8 cellular contexts compared by ENCODE assay signal in genomic region chr12:63151061-63151897, GRCh38. TPM values are rescaled to one million over a fixed set of nuclear protein-coding genes. Genes with fewer than 3 reads are reported as not detected.
DNase-seq lines count a peak whose midpoint lies in the region; ATAC-seq, FAIRE-seq and TF ChIP-seq lines count a peak whose summit lies in the region.

AVPR1A (minus strand) TSS chr12:63151201; CDS start chr12:63150836, 365 bp downstream.

- H3K4me1 Mint-ChIP-seq in activated CD4-positive, alpha-beta T cell treated with anti-CD3 and anti-CD28 coated beads, Interleukin-2, amount 10 ng/mL, durations not matched to agents 24 days and 14 days: peaks cover 8% of the 10 kb centered on the region

- H3K27me3 ChIP-seq in right cardiac atrium (ENCODE audit: control insufficient read depth, insufficient read depth) (no peaks in the 10 kb centered on the region), gastrocnemius medialis (peaks cover 35 to 47% (median 36%) of the 10 kb centered on the region in 3 donors)

- H3K4me1 ChIP-seq in right cardiac atrium (ENCODE audit: control insufficient read depth, insufficient read depth, low read length): peaks cover 13% of the 10 kb centered on the region
- H3K4me1 ChIP-seq in gastrocnemius medialis: no peaks in the 10 kb centered on the region

- H3K4me3 Mint-ChIP-seq in activated CD4-positive, alpha-beta T cell treated with anti-CD3 and anti-CD28 coated beads, Interleukin-2, amount 10 ng/mL, durations not matched to agents 24 days and 14 days: peak within 1 kb of the TSS; percentile 21

- peaks cover 5% of the 10 kb centered on the region for H3K9me3 Mint-ChIP-seq in activated CD4-positive, alpha-beta T cell treated with anti-CD3 and anti-CD28 coated beads, Interleukin-2, amount 10 ng/mL, durations not matched to agents 24 days and 14 days

- intact Hi-C loops in activated CD4-positive, alpha-beta T cell treated with anti-CD3 and anti-CD28 coated beads, Interleukin-2, amount 10 ng/mL, durations not matched to agents 24 days and 14 days (cut with micrococcal nuclease): no loop called here
- intact Hi-C loops in right cardiac atrium (cut with DNase I) (no loop called here), gastrocnemius medialis (cut with DNase I; ENCODE audit: low total_unique reads) (no loop called here)

- WGBS in right cardiac atrium: under 1% methylated on average over 41 of the region's 41 CpGs

- H3K4me3 ChIP-seq in right cardiac atrium (ENCODE audit: low read length) (peak within 1 kb of the TSS; percentile 68), gastrocnemius medialis (peak within 1 kb of the TSS; percentile 47 to 56 (median 51))

- H3K27ac ChIP-seq in right cardiac atrium (ENCODE audit: low read length) (no peak within 1 kb of the TSS), gastrocnemius medialis (peak within 1 kb of the TSS; percentile 37 to 57 (median 47))

- TF ChIP-seq POLR2A in gastrocnemius medialis (IDR thresholded peaks at IDR 0.05): peak; percentile 7 to 35

- in situ Hi-C loops in gastrocnemius medialis (cut with MboI; ENCODE audit: low sequenced_read_pairs in 4 of 4): no loop called here

- ATAC-seq in right cardiac atrium: peak; percentile 16 to 53
- peak in 1 of 2 donors; percentile 68 for ATAC-seq in gastrocnemius medialis

- FAIRE-seq in RCC 7860 (lab: Jason Lieb, UNC): no peak

- no peaks in the 10 kb centered on the region for H3K36me3 ChIP-seq in gastrocnemius medialis

- peaks cover 43% of the 10 kb centered on the region for H3K27me3 Mint-ChIP-seq in activated CD4-positive, alpha-beta T cell treated with anti-CD3 and anti-CD28 coated beads, Interleukin-2, amount 10 ng/mL, durations not matched to agents 24 days and 14 days

- no peak for TF ChIP-seq CTCF in gastrocnemius medialis (IDR thresholded peaks at IDR 0.05 in 4 of 5, conservative IDR thresholded peaks at IDR 0.05 in 1 of 5)

- no peaks in the 10 kb centered on the region for H3K9me3 ChIP-seq in right cardiac atrium (ENCODE audit: control insufficient read depth, low read length)
- H3K9me3 ChIP-seq in gastrocnemius medialis: no peaks in the 10 kb centered on the region

- no peak for DNase-seq in activated CD4-positive, alpha-beta T cell treated with anti-CD3 and anti-CD28 coated beads, Interleukin-2, amount 10 ng/mL, durations not matched to agents 24 days and 14 days
- no peak for DNase-seq in activated CD4-positive, alpha-beta T cell treated with anti-CD3 and anti-CD28 coated beads, Interleukin-2, amount 50 U/mL, for 1 hour
- peak; percentile 48 for DNase-seq in activated CD8-positive, alpha-beta memory T cell treated with anti-CD3 and anti-CD28 coated beads, Interleukin-2, amount 50 U/mL, for 48 hours
- peak in 1 of 3 donors; percentile 40 for DNase-seq in right cardiac atrium
- peak in 1 of 2 donors; percentile 5 for DNase-seq in gastrocnemius medialis
- DNase-seq in AG20443 (ENCODE audit: low spot score): no peak
- no peak for DNase-seq in OCI-M1 (lab: John Stamatoyannopoulos, UW)
- DNase-seq in RCC 7860 (ENCODE audit: low spot score): no peak

- H3K27ac Mint-ChIP-seq in activated CD4-positive, alpha-beta T cell treated with anti-CD3 and anti-CD28 coated beads, Interleukin-2, amount 10 ng/mL, durations not matched to agents 24 days and 14 days: peak within 1 kb of the TSS; percentile 45

- no peaks in the 10 kb centered on the region for H3K36me3 Mint-ChIP-seq in activated CD4-positive, alpha-beta T cell treated with anti-CD3 and anti-CD28 coated beads, Interleukin-2, amount 10 ng/mL, durations not matched to agents 24 days and 14 days (ENCODE audit: low read depth)

RNA-seq across cellular contexts. Expression of gene AVPR1A, which starts in this region (rescaled TPM):
- not detected in 2 replicates for total RNA-seq in activated CD4-positive, alpha-beta T cell treated with anti-CD3 and anti-CD28 coated beads, Interleukin-2, amount 10 ng/mL, durations not matched to agents 24 days and 14 days
- total RNA-seq in right cardiac atrium (1 to 10 TPM in 1 of 4 donors, under 1 TPM in 3; 0.23 to 1.3 (median 0.40) TPM), gastrocnemius medialis (1 to 10 TPM; 1.8 to 2.4 (median 2.0) TPM)
- polyA plus RNA-seq in right cardiac atrium: 0.61 TPM
